8 cellular contexts compared by ENCODE assay signal in the genomic region with DNA sequence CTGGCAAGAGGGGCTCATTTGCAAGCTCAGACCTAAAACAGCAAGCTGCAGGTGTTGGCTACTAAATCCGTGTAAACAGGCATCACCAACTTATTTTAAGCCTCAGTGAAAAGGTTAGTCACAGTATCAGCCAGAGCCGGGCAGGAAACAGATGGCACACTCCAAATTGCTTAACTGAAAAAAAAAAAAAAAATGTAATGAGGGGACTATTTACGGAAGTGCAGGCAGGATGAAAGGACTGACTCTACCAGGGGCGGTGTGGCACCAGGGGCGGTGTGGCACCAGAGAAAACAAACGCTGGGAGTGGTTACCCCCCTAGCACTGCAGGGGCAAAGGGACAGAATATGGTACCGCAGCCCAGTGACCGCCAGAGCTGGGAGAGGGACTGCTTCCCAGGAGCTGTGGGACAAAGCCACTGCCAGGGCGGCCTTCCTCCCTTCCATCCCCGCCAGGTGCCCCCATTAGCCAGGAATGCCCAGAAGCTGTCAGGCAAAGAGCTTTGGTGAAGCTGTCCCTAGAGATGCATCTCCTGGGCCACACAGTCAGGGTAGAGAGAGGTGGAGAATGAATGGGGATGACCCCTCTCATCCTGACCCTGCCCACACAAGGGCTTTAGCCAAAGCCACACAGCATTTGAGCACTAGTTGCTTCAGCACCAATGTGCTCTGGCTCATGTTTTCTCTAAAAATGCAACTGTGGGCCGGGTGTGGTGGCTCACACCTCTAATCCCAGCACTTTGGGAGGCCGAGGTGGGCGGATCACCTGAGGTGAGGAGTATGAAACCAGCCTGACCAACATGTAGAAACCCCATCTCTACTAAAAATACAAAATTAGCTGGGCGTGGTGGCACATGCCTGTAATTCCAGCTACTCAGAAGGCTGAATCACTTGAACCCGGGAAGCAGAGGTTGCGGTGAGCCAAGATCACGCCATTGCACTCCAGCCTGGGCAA. TPM values are rescaled to one million over a fixed set of nuclear protein-coding genes. Genes with fewer than 3 reads are reported as not detected.
DNase-seq lines count a peak whose midpoint lies in the region; ATAC-seq and TF ChIP-seq lines count a peak whose summit lies in the region.

No MANE protein-coding gene starts in this region.

- no peak overlapping the region for H3K27ac ChIP-seq in osteoblast (ENCODE audit: low read depth, low read length)

- no peaks in the 10 kb centered on the region for H3K9me3 ChIP-seq in osteoblast (ENCODE audit: low read depth, low read length)

- no peaks in the 10 kb centered on the region for H3K27me3 ChIP-seq in osteoblast (ENCODE audit: insufficient read depth, low read length)

- H3K4me1 ChIP-seq in osteoblast (ENCODE audit: insufficient read depth, low read length): peaks cover 10% of the 10 kb centered on the region

- peak overlapping the region; percentile 68 for H2AFZ ChIP-seq in osteoblast (ENCODE audit: low read length)

- H3K79me2 ChIP-seq in osteoblast (ENCODE audit: insufficient read depth, low read length): no peaks in the 10 kb centered on the region

- TF ChIP-seq CTCF in osteoblast (IDR thresholded peaks at IDR 0.05; ENCODE audit: extremely low read depth, low read depth, low read length): no peak

- peak; percentile 74 for ATAC-seq in GM19328 (IDR thresholded peaks at IDR 0.05; ENCODE audit: unreplicated experiment)
- peak; percentile 61 for ATAC-seq in HG03378 (IDR thresholded peaks at IDR 0.05; ENCODE audit: unreplicated experiment)

- DNase-seq in COLO668 (lab: John Stamatoyannopoulos, UW; ENCODE audit: unreplicated experiment) (peak; percentile 9), NCI-H82 treated with DMSO at 0.1 percent for 48 hours (lab: John Stamatoyannopoulos, UW; ENCODE audit: unreplicated experiment) (peak; percentile 86), cerebellar cortex (ENCODE audit: low spot score) (peak; percentile 95), osteoblast (ENCODE audit: insufficient read length, low spot score, missing footprints) (peak; percentile 69), hippocampal formation (lab: John Stamatoyannopoulos, UW) (no peak), iPS-NIHi11 (ENCODE audit: low spot score) (no peak)

- H3K36me3 ChIP-seq in osteoblast (ENCODE audit: insufficient read depth, low read length): no peaks in the 10 kb centered on the region

- no peak overlapping the region for H3K4me3 ChIP-seq in osteoblast (ENCODE audit: insufficient read depth, low read length)

- no peak overlapping the region for H3K4me2 ChIP-seq in osteoblast (ENCODE audit: insufficient read depth, low read length)

- no peaks in the 10 kb centered on the region for H4K20me1 ChIP-seq in osteoblast (ENCODE audit: insufficient read depth, low read length)

RNA-seq across cellular contexts. Expression of a gene that starts 39.6 kb away (rescaled TPM):
- 2.9 and 3.6 TPM in 2 replicates for total RNA-seq in osteoblast

RNA-seq across cellular contexts. Expression of a gene that starts 47.4 kb away (rescaled TPM):
- 8.5 and 9.0 TPM in 2 replicates for total RNA-seq in osteoblast

Comparison
In these comparisons a context has a peak if more than half of its experiments do, and no peak if none do; other contexts are left out.
1. DNase-seq: peak in COLO668 (single experiment), NCI-H82 treated with DMSO at 0.1 percent for 48 hours (single experiment), cerebellar cortex (single experiment) and osteoblast (single experiment); none in hippocampal formation (0 of 2) and iPS-NIHi11 (single experiment).